ENCODE assay signal across 12 cellular contexts in genomic region chr4:186651181-186651603, GRCh38.
DNase-seq lines count a peak whose midpoint lies in the region; ATAC-seq and TF ChIP-seq lines count a peak whose summit lies in the region.
"Had no signal": no experiment of that assay in that cellular context is flagged by ENCODE, and none has a peak within 500 bp of the region (broad histone marks: within the 10 kb centered on the region; RNA-seq: fewer than 3 reads in every experiment).

No MANE protein-coding gene starts in this region.

- H3K9me3 ChIP-seq in ascending aorta (no peaks in the 10 kb centered on the region), stomach (no peaks in the 10 kb centered on the region)
- no peaks in the 10 kb centered on the region for H3K9me3 ChIP-seq in effector memory CD4-positive, alpha-beta T cell (ENCODE audit: control insufficient read depth, low read length)

- H3K36me3 ChIP-seq in ascending aorta = no peaks in the 10 kb centered on the region
- peaks cover 0 to 5% (median 2%) of the 10 kb centered on the region in 4 donors for H3K36me3 ChIP-seq in stomach
- H3K36me3 ChIP-seq in effector memory CD4-positive, alpha-beta T cell (ENCODE audit: control insufficient read depth, insufficient read depth, low read length) = no peaks in the 10 kb centered on the region

- no peak for TF ChIP-seq CTCF in ascending aorta (IDR thresholded peaks at IDR 0.05)
- no peak for TF ChIP-seq CTCF in stomach (IDR thresholded peaks at IDR 0.05)

- H3K4me3 Mint-ChIP-seq in immature natural killer cell = no peak overlapping the region
- H3K4me3 Mint-ChIP-seq: memory B cell had no signal

- H3K4me3 ChIP-seq in ascending aorta (peak overlapping the region; percentile 44 to 63), stomach (peak overlapping the region; percentile 34 to 48 (median 38))
- H3K4me3 ChIP-seq in effector memory CD4-positive, alpha-beta T cell (ENCODE audit: insufficient read depth, low read depth, low read length, poor library complexity, severe bottlenecking) = no peak overlapping the region
- H3K4me3 ChIP-seq: skin epidermis had no signal

- H3K27ac ChIP-seq in ascending aorta (peak overlapping the region; percentile 58 to 63), stomach (peak overlapping the region in 2 of 5 donors; percentile 50 to 56)
- no peak overlapping the region for H3K27ac ChIP-seq in effector memory CD4-positive, alpha-beta T cell (ENCODE audit: insufficient read depth, low read length, poor library complexity, severe bottlenecking)
- H3K27ac ChIP-seq: skin epidermis had no signal

- no peak for TF ChIP-seq POLR2A in stomach (IDR thresholded peaks at IDR 0.05)

- H3K27me3 Mint-ChIP-seq in immature natural killer cell (ENCODE audit: low read depth in 3 of 3) = peaks cover 0 to 2% (median 1%) of the 10 kb centered on the region in 3 donors
- H3K27me3 Mint-ChIP-seq: memory B cell had no signal

- intact Hi-C loops in ascending aorta (cut with DNase I) (loop anchor here (2.0 kb wide), 1 partner anchor 28 kb away; no protein-coding TSS in a partner anchor), stomach (cut with DNase I; ENCODE audit: low total_unique reads) (no loop called here)

- H3K4me1 Mint-ChIP-seq in immature natural killer cell = no peaks in the 10 kb centered on the region
- H3K4me1 Mint-ChIP-seq: memory B cell had no signal

- peak; percentile 8 to 62 for DNase-seq in NCI-H2081 (lab: John Stamatoyannopoulos, UW)
- no peak for DNase-seq in NCI-H2081 treated with DMSO at 0.1 percent for 48 hours (lab: John Stamatoyannopoulos, UW)
- no peak for DNase-seq in ascending aorta (ENCODE audit: low spot score in 2 of 2)
- DNase-seq in inferior parietal cortex (ENCODE audit: extremely low spot score) = peak; percentile 15
- no peak for DNase-seq in stomach
- no peak for DNase-seq in effector memory CD4-positive, alpha-beta T cell
- DNase-seq in immature natural killer cell = no peak
- DNase-seq: activated CD4-positive, CD25-positive, alpha-beta regulatory T cell; NCI-H1436 treated with DMSO at 0.1 percent for 48 hours had no signal

- no peaks in the 10 kb centered on the region for H3K36me3 Mint-ChIP-seq in immature natural killer cell
- H3K36me3 Mint-ChIP-seq: memory B cell had no signal

- H3K27me3 ChIP-seq in ascending aorta (no peaks in the 10 kb centered on the region), stomach (no peaks in the 10 kb centered on the region)
- no peaks in the 10 kb centered on the region for H3K27me3 ChIP-seq in effector memory CD4-positive, alpha-beta T cell (replicated peaks; ENCODE audit: control insufficient read depth, insufficient read depth, low read length, poor library complexity, severe bottlenecking)

- no peak for TF ChIP-seq EP300 in stomach (IDR thresholded peaks at IDR 0.05)

- 57 to 89% (median 68%) methylated on average over 5 of the region's 5 CpGs for WGBS in stomach, 5 donors

- H3K27ac Mint-ChIP-seq in immature natural killer cell = no peak overlapping the region
- H3K27ac Mint-ChIP-seq: memory B cell had no signal

- peaks cover 0 to 9% of the 10 kb centered on the region in 2 donors for H3K4me1 ChIP-seq in ascending aorta
- peaks cover 0 to 21% (median 13%) of the 10 kb centered on the region in 4 donors for H3K4me1 ChIP-seq in stomach
- no peaks in the 10 kb centered on the region for H3K4me1 ChIP-seq in effector memory CD4-positive, alpha-beta T cell (ENCODE audit: control insufficient read depth, insufficient read depth, low read length, poor library complexity, severe bottlenecking)

- peaks cover 0 to 4% (median 0%) of the 10 kb centered on the region in 6 donors for H3K9me3 Mint-ChIP-seq in immature natural killer cell
- H3K9me3 Mint-ChIP-seq: memory B cell had no signal

- no peak for ATAC-seq in HG03460 (IDR thresholded peaks at IDR 0.05; ENCODE audit: unreplicated experiment)

Comparison
In these comparisons a context has a peak if more than half of its experiments do, and no peak if none do; other contexts are left out.
1. DNase-seq: peak in NCI-H2081 (2 of 2) and inferior parietal cortex (single experiment); none in NCI-H2081 treated with DMSO at 0.1 percent for 48 hours (single experiment), ascending aorta (0 of 2), stomach (single experiment), effector memory CD4-positive, alpha-beta T cell (0 of 3) and immature natural killer cell (0 of 3).